ENCODE assay signal across 11 cellular contexts in the genomic region with DNA sequence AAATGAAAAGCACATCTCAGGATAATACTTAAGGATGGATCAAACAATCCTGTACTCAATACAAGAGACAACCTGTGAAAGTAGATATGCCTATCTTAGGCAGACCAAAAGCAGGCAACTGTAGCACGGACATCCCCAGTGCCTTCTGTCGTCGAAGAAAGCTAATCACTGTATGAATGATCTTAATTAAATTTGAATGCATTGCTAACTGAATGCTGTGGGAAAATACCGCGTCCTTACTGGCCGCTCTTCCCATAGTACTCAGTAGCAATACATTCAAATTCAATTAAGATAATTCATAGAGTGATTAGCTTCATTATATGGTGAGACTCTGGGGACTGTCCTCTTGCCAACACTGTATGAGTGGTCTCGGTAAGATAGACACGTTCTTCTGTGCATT.
DNase-seq lines count a peak whose midpoint lies in the region; ATAC-seq and TF ChIP-seq lines count a peak whose summit lies in the region.
"Had no signal": no experiment of that assay in that cellular context is flagged by ENCODE, and none has a peak within 500 bp of the region (broad histone marks: within the 10 kb centered on the region; RNA-seq: fewer than 3 reads in every experiment).

No MANE protein-coding gene starts in this region.

- POLR2A ChIA-PET in activated CD4-positive, alpha-beta T cell treated with anti-CD3 and anti-CD28 coated beads, Interleukin-2, amount 10 ng/mL, durations not matched to agents 7 days and 5 days (lab: Charles Lee), result no interaction called here
- POLR2A ChIA-PET in OCI-LY7 (lab: Charles Lee), result interaction anchor here (0.5 to 4.8 kb wide), 8 partner anchors 9 to 263 kb away, joined by 3 to 31 read pairs (median 4); no protein-coding TSS in a partner anchor

- DNase-seq in activated CD4-positive, alpha-beta T cell treated with anti-CD3 and anti-CD28 coated beads, Interleukin-2, amount 10 ng/mL, durations not matched to agents 7 days and 5 days, result no peak
- DNase-seq in activated CD4-positive, alpha-beta T cell treated with anti-CD3 and anti-CD28 coated beads, Interleukin-2, amount 50 U/mL, for 48 hours, result no peak
- DNase-seq in OCI-LY7 (ENCODE audit: low spot score) (no peak), H7 (no peak)
- no peak for DNase-seq in effector memory CD8-positive, alpha-beta T cell
- DNase-seq: dermis blood vessel endothelial cell, DMS79, left lung had no signal

- H3K9me3 Mint-ChIP-seq in activated CD4-positive, alpha-beta T cell treated with anti-CD3 and anti-CD28 coated beads, Interleukin-2, amount 10 ng/mL, durations not matched to agents 7 days and 5 days, result peaks cover 3% of the 10 kb centered on the region
- no peaks in the 10 kb centered on the region for H3K9me3 Mint-ChIP-seq in effector memory CD8-positive, alpha-beta T cell
- no peaks in the 10 kb centered on the region for H3K9me3 Mint-ChIP-seq in stimulated activated naive CD8-positive, alpha-beta T cell treated with anti-CD3 and anti-CD28 coated beads, Interleukin-15, Interleukin-2, amounts not matched to agents 100 ng/mL and 50 ng/mL, for 24 hours

- no TSS peak for BruUV-seq in OCI-LY7 (replicated peaks; lab: Mats Ljungman, UMichigan)

- H3K9me3 ChIP-seq in OCI-LY7 (ENCODE audit: low read length), result no peaks in the 10 kb centered on the region
- H3K9me3 ChIP-seq: left lung had no signal

- no peak for TF ChIP-seq CTCF in OCI-LY7 (conservative IDR thresholded peaks at IDR 0.05; ENCODE audit: low read length)

- H3K4me1 ChIP-seq in OCI-LY7 (ENCODE audit: insufficient read depth, low read length, poor library complexity, severe bottlenecking), result peaks cover 68% of the 10 kb centered on the region

- intact Hi-C loops in OCI-LY7 (cut with micrococcal nuclease; ENCODE audit: unreplicated experiment), result loop anchor here (1.0 to 10.0 kb wide), 5 partner anchors 58 to 1960 kb away; partner anchors contain the start of gene CUL3

- H3K36me3 ChIP-seq in OCI-LY7 (ENCODE audit: insufficient read depth, low read length) (no peaks in the 10 kb centered on the region; the same call in 1 of the 2 replicates), H7 (replicated peaks; ENCODE audit: control insufficient read depth, insufficient read depth, low read length) (no peaks in the 10 kb centered on the region)
- H3K36me3 ChIP-seq: left lung had no signal

- peak overlapping the region; percentile 92 for H3K27ac ChIP-seq in OCI-LY7 (ENCODE audit: low read depth, low read length, poor library complexity, severe bottlenecking)

- H2AFZ ChIP-seq in OCI-LY7 (ENCODE audit: low read length), result no peak overlapping the region

- H3K4me2 ChIP-seq in OCI-LY7 (ENCODE audit: low read length), result peak overlapping the region; percentile 78

- CTCF ChIA-PET in activated CD4-positive, alpha-beta T cell treated with anti-CD3 and anti-CD28 coated beads, Interleukin-2, amount 10 ng/mL, durations not matched to agents 7 days and 5 days (lab: Charles Lee), result interaction anchor here (1.6 to 3.7 kb wide), 2 partner anchors 17 to 30 kb away, joined by 3 to 25 read pairs; no protein-coding TSS in a partner anchor
- CTCF ChIA-PET in OCI-LY7 (lab: Charles Lee; ENCODE audit: unreplicated experiment), result interaction anchor here (1.3 kb wide), 1 partner anchor 9 kb away, joined by 4 read pairs; no protein-coding TSS in a partner anchor

- H3K9me2 ChIP-seq in OCI-LY7 (ENCODE audit: insufficient read depth, low read length), result no peaks in the 10 kb centered on the region

- H3K27ac Mint-ChIP-seq in activated CD4-positive, alpha-beta T cell treated with anti-CD3 and anti-CD28 coated beads, Interleukin-2, amount 10 ng/mL, durations not matched to agents 7 days and 5 days, result peak overlapping the region; percentile 88
- H3K27ac Mint-ChIP-seq in effector memory CD8-positive, alpha-beta T cell, result peak overlapping the region; percentile 88 to 94
- H3K27ac Mint-ChIP-seq in stimulated activated naive CD8-positive, alpha-beta T cell treated with anti-CD3 and anti-CD28 coated beads, Interleukin-15, Interleukin-2, amounts not matched to agents 100 ng/mL and 50 ng/mL, for 24 hours, result peak overlapping the region; percentile 94

- H3K4me3 ChIP-seq in OCI-LY7 (ENCODE audit: low read depth, low read length, poor library complexity, severe bottlenecking), result peak overlapping the region; percentile 83
- no peak overlapping the region for H3K4me3 ChIP-seq in H7 (ENCODE audit: insufficient read depth, low read depth, low read length)

- H3K4me3 Mint-ChIP-seq in activated CD4-positive, alpha-beta T cell treated with anti-CD3 and anti-CD28 coated beads, Interleukin-2, amount 10 ng/mL, durations not matched to agents 7 days and 5 days, result peak overlapping the region; percentile 84
- peak overlapping the region; percentile 75 to 80 for H3K4me3 Mint-ChIP-seq in effector memory CD8-positive, alpha-beta T cell
- peak overlapping the region; percentile 91 for H3K4me3 Mint-ChIP-seq in stimulated activated naive CD8-positive, alpha-beta T cell treated with anti-CD3 and anti-CD28 coated beads, Interleukin-15, Interleukin-2, amounts not matched to agents 100 ng/mL and 50 ng/mL, for 24 hours

- peak; percentile 20 for ATAC-seq in effector memory CD8-positive, alpha-beta T cell (replicated peaks)
- no peak for ATAC-seq in HG03342 (IDR thresholded peaks at IDR 0.05; ENCODE audit: unreplicated experiment)
- no peak for ATAC-seq in GM21367 (IDR thresholded peaks at IDR 0.05; ENCODE audit: unreplicated experiment)

- peaks cover 56% of the 10 kb centered on the region for H3K79me2 ChIP-seq in OCI-LY7 (ENCODE audit: insufficient read depth, low read depth, low read length)

- H3K27me3 Mint-ChIP-seq in activated CD4-positive, alpha-beta T cell treated with anti-CD3 and anti-CD28 coated beads, Interleukin-2, amount 10 ng/mL, durations not matched to agents 7 days and 5 days, result no peaks in the 10 kb centered on the region
- H3K27me3 Mint-ChIP-seq in effector memory CD8-positive, alpha-beta T cell, result no peaks in the 10 kb centered on the region
- H3K27me3 Mint-ChIP-seq in stimulated activated naive CD8-positive, alpha-beta T cell treated with anti-CD3 and anti-CD28 coated beads, Interleukin-15, Interleukin-2, amounts not matched to agents 100 ng/mL and 50 ng/mL, for 24 hours, result no peaks in the 10 kb centered on the region

- H4K20me1 ChIP-seq in OCI-LY7 (ENCODE audit: insufficient read depth, low read length), result no peaks in the 10 kb centered on the region

- H3K4me1 Mint-ChIP-seq in activated CD4-positive, alpha-beta T cell treated with anti-CD3 and anti-CD28 coated beads, Interleukin-2, amount 10 ng/mL, durations not matched to agents 7 days and 5 days, result peaks cover 74% of the 10 kb centered on the region
- H3K4me1 Mint-ChIP-seq in effector memory CD8-positive, alpha-beta T cell (ENCODE audit: low read depth in 2 of 2), result peaks cover 59 to 75% of the 10 kb centered on the region in 2 donors
- H3K4me1 Mint-ChIP-seq in stimulated activated naive CD8-positive, alpha-beta T cell treated with anti-CD3 and anti-CD28 coated beads, Interleukin-15, Interleukin-2, amounts not matched to agents 100 ng/mL and 50 ng/mL, for 24 hours (ENCODE audit: low read depth), result peaks cover 89% of the 10 kb centered on the region

- peaks cover 67% of the 10 kb centered on the region for H3K36me3 Mint-ChIP-seq in activated CD4-positive, alpha-beta T cell treated with anti-CD3 and anti-CD28 coated beads, Interleukin-2, amount 10 ng/mL, durations not matched to agents 7 days and 5 days (ENCODE audit: low read depth)
- H3K36me3 Mint-ChIP-seq in effector memory CD8-positive, alpha-beta T cell (ENCODE audit: insufficient read depth), result peaks cover 8% of the 10 kb centered on the region
- peaks cover 48% of the 10 kb centered on the region for H3K36me3 Mint-ChIP-seq in stimulated activated naive CD8-positive, alpha-beta T cell treated with anti-CD3 and anti-CD28 coated beads, Interleukin-15, Interleukin-2, amounts not matched to agents 100 ng/mL and 50 ng/mL, for 24 hours (ENCODE audit: low read depth)

- no peaks in the 10 kb centered on the region for H3K27me3 ChIP-seq in H7 (ENCODE audit: control insufficient read depth, insufficient read depth, low read length)
- H3K27me3 ChIP-seq: left lung had no signal
